Comparison of ENCODE assay signal across 8 cellular contexts in genomic region chr12:98424726-98425401, GRCh38.
DNase-seq lines count a peak whose midpoint lies in the region; ATAC-seq and TF ChIP-seq lines count a peak whose summit lies in the region.

No MANE protein-coding gene starts in this region.

- no peak overlapping the region for H2AFZ ChIP-seq in hepatocyte
- no peak overlapping the region for H2AFZ ChIP-seq in smooth muscle cell (ENCODE audit: low read depth)

- H3K4me1 ChIP-seq in hepatocyte (ENCODE audit: insufficient read depth) (peaks cover 5% of the 10 kb centered on the region), smooth muscle cell (ENCODE audit: low read depth) (no peaks in the 10 kb centered on the region)

- H3K4me3 ChIP-seq in hepatocyte (no peak overlapping the region), smooth muscle cell (no peak overlapping the region)

- H3K79me2 ChIP-seq in hepatocyte (no peaks in the 10 kb centered on the region), smooth muscle cell (ENCODE audit: low read depth) (no peaks in the 10 kb centered on the region)

- H3K9me2 ChIP-seq in hepatocyte (replicated peaks; ENCODE audit: insufficient read depth), result no peaks in the 10 kb centered on the region

- TF ChIP-seq CTCF in GM13976 (IDR thresholded peaks at IDR 0.05; ENCODE audit: borderline replicate concordance, control extremely low read depth, extremely low read depth, insufficient read depth, missing control alignments) (peak; percentile 38), hepatocyte (IDR thresholded peaks at IDR 0.05; ENCODE audit: poor library complexity) (peak; percentile 84), smooth muscle cell (IDR thresholded peaks at IDR 0.05; ENCODE audit: borderline replicate concordance, insufficient read depth, poor library complexity, severe bottlenecking) (peak; percentile 70)

- H3K9ac ChIP-seq in smooth muscle cell (ENCODE audit: low read depth), result no peak overlapping the region

- no peaks in the 10 kb centered on the region for H4K20me1 ChIP-seq in hepatocyte (ENCODE audit: insufficient read depth, poor library complexity, severe bottlenecking)
- no peaks in the 10 kb centered on the region for H4K20me1 ChIP-seq in smooth muscle cell (ENCODE audit: low read depth)

- peak overlapping the region; percentile 3 for H3K27ac ChIP-seq in hepatocyte
- peak overlapping the region; percentile 28 for H3K27ac ChIP-seq in smooth muscle cell (ENCODE audit: low read depth)

- no peaks in the 10 kb centered on the region for H3K36me3 ChIP-seq in hepatocyte (replicated peaks; ENCODE audit: insufficient read depth, low read depth)
- no peaks in the 10 kb centered on the region for H3K36me3 ChIP-seq in smooth muscle cell (ENCODE audit: low read depth)

- H3K4me2 ChIP-seq in hepatocyte (peak overlapping the region; percentile 43), smooth muscle cell (peak overlapping the region; percentile 62)

- ATAC-seq in HG02623 (IDR thresholded peaks at IDR 0.05; ENCODE audit: unreplicated experiment) (peak; percentile 83), HG02840 (IDR thresholded peaks at IDR 0.05; ENCODE audit: low FRiP score, unreplicated experiment) (no peak)

- in situ Hi-C loops in GM13976 (cut with MboI; ENCODE audit: low sequenced_read_pairs, unreplicated experiment), result no loop called here

- no peaks in the 10 kb centered on the region for H3F3A ChIP-seq in smooth muscle cell (ENCODE audit: low read depth)

- WGBS in hepatocyte (ENCODE audit: low lambda C conversion rate, missing lambda C conversion rate), result 13% methylated on average over 9 of the region's 9 CpGs
- WGBS in smooth muscle cell (ENCODE audit: low lambda C conversion rate), result 15% methylated on average over 9 of the region's 9 CpGs

- H3K27me3 ChIP-seq in hepatocyte, result no peaks in the 10 kb centered on the region
- no peaks in the 10 kb centered on the region for H3K27me3 ChIP-seq in smooth muscle cell (ENCODE audit: low read depth)

- H3K9me3 ChIP-seq in hepatocyte (ENCODE audit: low read depth) (no peaks in the 10 kb centered on the region), smooth muscle cell (replicated peaks; ENCODE audit: low read depth) (no peaks in the 10 kb centered on the region)

- peak; percentile 66 for DNase-seq in GM13976 (ENCODE audit: low spot score)
- peak; percentile 22 for DNase-seq in NCI-H1092 treated with DMSO at 0.1 percent for 48 hours (lab: John Stamatoyannopoulos, UW)
- peak; percentile 30 for DNase-seq in T follicular helper cell (ENCODE audit: low read depth)
- DNase-seq in astrocyte of the hippocampus (ENCODE audit: low read depth, low spot score), result peak; percentile 91
- DNase-seq in hepatocyte (ENCODE audit: low spot score), result peak; percentile 84
- no peak for DNase-seq in smooth muscle cell (lab: John Stamatoyannopoulos, UW; ENCODE audit: unreplicated experiment)
